21 cellular contexts compared by ENCODE assay signal in the genomic region with DNA sequence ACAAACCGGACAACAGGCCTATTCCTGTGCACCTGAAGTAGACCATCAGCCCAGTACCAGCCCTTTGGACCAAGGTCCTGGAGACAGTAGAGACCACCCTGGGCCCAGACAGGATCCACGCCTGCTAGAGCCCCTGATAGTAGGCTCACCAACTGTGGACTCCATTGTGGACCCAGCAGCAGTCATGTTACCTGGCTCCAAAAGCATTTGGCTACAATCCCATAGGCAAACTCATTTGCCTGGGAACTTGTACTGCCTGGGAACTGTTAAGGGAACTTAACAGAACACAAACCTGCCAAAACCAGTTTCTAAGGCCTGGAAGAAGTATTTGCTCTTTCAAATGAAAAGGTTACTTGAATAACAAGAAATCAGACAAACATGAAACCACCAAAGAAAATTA. TPM values are rescaled to one million over a fixed set of nuclear protein-coding genes. Genes with fewer than 3 reads are reported as not detected.
"Had no signal": no experiment of that assay in that cellular context is flagged by ENCODE, and none has a peak within 500 bp of the region (broad histone marks: within the 10 kb centered on the region; RNA-seq: fewer than 3 reads in every experiment).

No MANE protein-coding gene starts in this region.

- DNase-seq: activated CD8-positive, alpha-beta memory T cell treated with anti-CD3 and anti-CD28 coated beads for 24 hours; activated CD8-positive, alpha-beta memory T cell treated with anti-CD3 and anti-CD28 coated beads, Interleukin-2, amount 50 U/mL, for 4 hours; activated naive CD4-positive, alpha-beta T cell; activated naive CD8-positive, alpha-beta T cell treated with anti-CD3 and anti-CD28 coated beads, Interleukin-2, amount 10 ng/mL, durations not matched to agents 7 days and 5 days; activated T-cell treated with anti-CD3 and anti-CD28 coated beads, Interleukin-2, amount 50 U/mL, for 24 hours; amygdala; effector CD4-positive, alpha-beta T cell; foreskin fibroblast; ovary; stimulated activated CD4-positive, alpha-beta T cell treated with anti-CD3 and anti-CD28 coated beads, Interleukin-2, amount 100 ng/mL, for 24 hours had no signal

- H3K36me3 ChIP-seq: ovary, thoracic aorta had no signal

- H3K4me1 Mint-ChIP-seq: activated naive CD8-positive, alpha-beta T cell treated with anti-CD3 and anti-CD28 coated beads, Interleukin-2, amount 10 ng/mL, durations not matched to agents 7 days and 5 days; activated T-helper 17 cell treated with anti-CD3 and anti-CD28 coated beads, Interleukin-2, amount 50 U/mL, for 72 hours; memory B cell; stimulated activated memory B cell treated with anti-CD40 and anti-IgM and Interleukin-4, amounts not matched to agents 10 μg/mL and 1 μg/mL and 100 μg/mL, for 72 hours; WTC11 had no signal

- H3K9me3 ChIP-seq: neutrophil, ovary, thoracic aorta had no signal

- H3K27ac Mint-ChIP-seq: activated naive CD8-positive, alpha-beta T cell treated with anti-CD3 and anti-CD28 coated beads, Interleukin-2, amount 10 ng/mL, durations not matched to agents 7 days and 5 days; activated T-cell treated with anti-CD3 and anti-CD28 coated beads, Interleukin-2, amount 50 U/mL, for 24 hours; activated T-helper 17 cell treated with anti-CD3 and anti-CD28 coated beads, Interleukin-2, amount 50 U/mL, for 72 hours; dendritic cell treated with granulocyte-macrophage colony-stimulating factor and Interleukin-4, amounts not matched to agents 40 ng/mL and 50 ng/mL, for 4 days; memory B cell; natural killer cell treated with Interleukin-12 subunit alpha and Interleukin-12 subunit beta and Interleukin-15 and Interleukin-18, amount 100 ng/mL, for 72 hours; stimulated activated memory B cell treated with anti-CD40 and anti-IgM and Interleukin-4, amounts not matched to agents 10 μg/mL and 1 μg/mL and 100 μg/mL, for 72 hours; WTC11 had no signal

- H3K27me3 Mint-ChIP-seq: activated T-cell treated with anti-CD3 and anti-CD28 coated beads, Interleukin-2, amount 50 U/mL, for 24 hours; activated T-helper 17 cell treated with anti-CD3 and anti-CD28 coated beads, Interleukin-2, amount 50 U/mL, for 72 hours; dendritic cell treated with granulocyte-macrophage colony-stimulating factor and Interleukin-4, amounts not matched to agents 40 ng/mL and 50 ng/mL, for 4 days; memory B cell; natural killer cell treated with Interleukin-12 subunit alpha and Interleukin-12 subunit beta and Interleukin-15 and Interleukin-18, amount 100 ng/mL, for 72 hours; stimulated activated memory B cell treated with anti-CD40 and anti-IgM and Interleukin-4, amounts not matched to agents 10 μg/mL and 1 μg/mL and 100 μg/mL, for 72 hours had no signal

- H3K4me3 ChIP-seq: ovary, thoracic aorta had no signal

- H3K27me3 ChIP-seq: neutrophil, ovary had no signal

- H3K4me3 Mint-ChIP-seq: activated naive CD8-positive, alpha-beta T cell treated with anti-CD3 and anti-CD28 coated beads, Interleukin-2, amount 10 ng/mL, durations not matched to agents 7 days and 5 days; activated T-cell treated with anti-CD3 and anti-CD28 coated beads, Interleukin-2, amount 50 U/mL, for 24 hours; activated T-helper 17 cell treated with anti-CD3 and anti-CD28 coated beads, Interleukin-2, amount 50 U/mL, for 72 hours; dendritic cell treated with granulocyte-macrophage colony-stimulating factor and Interleukin-4, amounts not matched to agents 40 ng/mL and 50 ng/mL, for 4 days; memory B cell; natural killer cell treated with Interleukin-12 subunit alpha and Interleukin-12 subunit beta and Interleukin-15 and Interleukin-18, amount 100 ng/mL, for 72 hours; stimulated activated memory B cell treated with anti-CD40 and anti-IgM and Interleukin-4, amounts not matched to agents 10 μg/mL and 1 μg/mL and 100 μg/mL, for 72 hours; WTC11 had no signal

- H3K27ac ChIP-seq: neutrophil, ovary had no signal

- H3K36me3 Mint-ChIP-seq: activated naive CD8-positive, alpha-beta T cell treated with anti-CD3 and anti-CD28 coated beads, Interleukin-2, amount 10 ng/mL, durations not matched to agents 7 days and 5 days; WTC11 had no signal

- H3K9me3 Mint-ChIP-seq: activated naive CD8-positive, alpha-beta T cell treated with anti-CD3 and anti-CD28 coated beads, Interleukin-2, amount 10 ng/mL, durations not matched to agents 7 days and 5 days; activated T-helper 17 cell treated with anti-CD3 and anti-CD28 coated beads, Interleukin-2, amount 50 U/mL, for 72 hours; dendritic cell treated with granulocyte-macrophage colony-stimulating factor and Interleukin-4, amounts not matched to agents 40 ng/mL and 50 ng/mL, for 4 days; natural killer cell treated with Interleukin-12 subunit alpha and Interleukin-12 subunit beta and Interleukin-15 and Interleukin-18, amount 100 ng/mL, for 72 hours; stimulated activated memory B cell treated with anti-CD40 and anti-IgM and Interleukin-4, amounts not matched to agents 10 μg/mL and 1 μg/mL and 100 μg/mL, for 72 hours; WTC11 had no signal

- ATAC-seq: activated T-helper 17 cell treated with anti-CD3 and anti-CD28 coated beads, Interleukin-2, amount 50 U/mL, for 72 hours; sciatic nerve; stimulated activated memory B cell treated with anti-CD40 and anti-IgM and Interleukin-4, amounts not matched to agents 10 μg/mL and 1 μg/mL and 100 μg/mL, for 72 hours; WTC11 had no signal

RNA-seq across cellular contexts. Expression of gene ACSM1, which starts 10.0 kb away (rescaled TPM):
- total RNA-seq: epithelial cell of proximal tubule, fibroblast of lung, sciatic nerve had no signal
- polyA plus RNA-seq: fibroblast of lung had no signal
